ENCODE assay signal across 11 cellular contexts in the genomic region with DNA sequence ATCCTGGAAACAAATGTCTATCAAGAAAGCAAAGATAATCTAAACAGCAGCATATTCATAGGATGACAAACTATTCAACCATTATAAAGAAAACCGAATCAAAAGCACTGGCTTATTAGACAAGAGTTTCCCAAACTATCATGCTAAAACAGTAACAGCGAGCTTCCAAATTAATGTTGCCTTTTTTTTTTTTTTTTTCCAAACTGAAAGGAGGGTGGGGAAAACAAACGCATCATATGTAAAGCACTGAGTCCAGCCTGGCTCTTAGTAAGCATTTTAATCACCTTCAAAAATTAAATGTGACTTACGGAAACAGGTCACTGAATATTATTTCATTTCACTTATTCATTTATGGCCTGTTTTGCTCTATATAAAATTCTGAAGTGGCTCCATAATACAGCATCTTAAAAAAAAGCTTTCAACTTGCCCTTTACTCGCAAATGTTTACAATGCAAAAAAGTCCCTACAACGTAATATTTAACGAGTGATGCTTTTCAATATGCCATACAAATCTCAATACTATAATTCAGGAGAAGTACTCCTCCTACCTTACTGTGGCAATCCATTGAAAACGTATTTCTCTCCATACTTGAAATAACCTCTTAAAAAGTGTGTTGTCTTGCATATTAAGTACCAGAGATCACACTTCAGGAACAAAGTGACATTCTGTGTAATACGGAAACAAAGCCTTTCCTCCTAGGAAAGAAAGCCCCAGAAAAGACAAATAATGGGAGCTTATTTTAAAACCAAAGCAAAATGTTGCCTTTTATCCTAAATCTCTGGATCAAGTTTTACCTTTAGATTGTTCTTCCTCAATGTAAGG. TPM values are rescaled to one million over a fixed set of nuclear protein-coding genes. Genes with fewer than 3 reads are reported as not detected.
DNase-seq lines count a peak whose midpoint lies in the region; ATAC-seq, FAIRE-seq and TF ChIP-seq lines count a peak whose summit lies in the region.
"Had no signal": no experiment of that assay in that cellular context is flagged by ENCODE, and none has a peak within 500 bp of the region (broad histone marks: within the 10 kb centered on the region; RNA-seq: fewer than 3 reads in every experiment).

No MANE protein-coding gene starts in this region.

- no peaks in the 10 kb centered on the region for H3K36me3 ChIP-seq in GM23338 (ENCODE audit: insufficient read depth)
- H3K36me3 ChIP-seq in K562 (ENCODE audit: control insufficient read depth, insufficient read depth, low read length), result no peaks in the 10 kb centered on the region
- H3K36me3 ChIP-seq in sigmoid colon, result no peaks in the 10 kb centered on the region

- H3K27ac Mint-ChIP-seq in GM23338, result no peak overlapping the region

- peak overlapping the region in 1 of 2 experiments; percentile 66; a peak in 3 of 4 replicates for H3K9ac ChIP-seq in K562 (ENCODE audit: insufficient read depth in 1 of 2, low read depth in 2 of 2, low read length in 2 of 2)

- H3K79me2 ChIP-seq in GM23338 (replicated peaks; ENCODE audit: insufficient read depth), result peaks cover 61% of the 10 kb centered on the region
- peaks cover 61% of the 10 kb centered on the region for H3K79me2 ChIP-seq in K562 (ENCODE audit: control insufficient read depth, insufficient read depth, low read length)

- in situ Hi-C loops in K562 (cut with MboI), result no loop called here

- peaks cover 9% of the 10 kb centered on the region; the same call in 2 of the 3 replicates for H3K36me3 Mint-ChIP-seq in GM23338 (ENCODE audit: low read depth)

- H3K27me3 ChIP-seq in GM23338 (ENCODE audit: insufficient read depth) (peaks cover 7% of the 10 kb centered on the region; the same call in 1 of the 2 replicates), K562 (ENCODE audit: control insufficient read depth in 2 of 2, insufficient read depth in 2 of 2, low read length in 2 of 2) (no peaks in the 10 kb centered on the region), sigmoid colon (no peaks in the 10 kb centered on the region)

- H3K4me1 ChIP-seq in GM23338 (ENCODE audit: insufficient read depth), result peaks cover 31% of the 10 kb centered on the region
- H3K4me1 ChIP-seq in K562 (replicated peaks in 1 of 2; ENCODE audit: control insufficient read depth in 2 of 2, insufficient read depth in 2 of 2, low read length in 2 of 2), result peaks cover 6 to 11% of the 10 kb centered on the region in 2 experiments
- H3K4me1 ChIP-seq in sigmoid colon, result peaks cover 0 to 40% (median 39%) of the 10 kb centered on the region in 4 donors

- H3K4me2 ChIP-seq in GM23338 (peak overlapping the region; percentile 77), K562 (ENCODE audit: insufficient read depth, low read length) (peak overlapping the region; percentile 74)

- TF ChIP-seq CTCF in GM23338 (conservative IDR thresholded peaks at IDR 0.05; ENCODE audit: low read depth in 2 of 2), result no peak
- no peak for TF ChIP-seq CTCF in K562 (IDR thresholded peaks at IDR 0.05 in 2 of 3, conservative IDR thresholded peaks at IDR 0.05 in 1 of 3; ENCODE audit: insufficient read depth in 2 of 3, low read depth in 1 of 3, low read length in 3 of 3)
- TF ChIP-seq CTCF in sigmoid colon (IDR thresholded peaks at IDR 0.05), result no peak

- no peaks in the 10 kb centered on the region for H3K9me1 ChIP-seq in K562 (ENCODE audit: control insufficient read depth, insufficient read depth, low read length)

- H3K4me3 ChIP-seq in GM23338, result peak overlapping the region; percentile 52
- H3K4me3 ChIP-seq in K562, result peak overlapping the region; percentile 76
- H3K4me3 ChIP-seq in iPS-18c (ENCODE audit: insufficient read depth, low read depth, low read length), result peak overlapping the region; percentile 74; the same call in 1 of the 2 replicates
- peak overlapping the region; percentile 15 to 93 (median 82) for H3K4me3 ChIP-seq in sigmoid colon

- no peaks in the 10 kb centered on the region for H3F3A ChIP-seq in GM23338 (replicated peaks; ENCODE audit: low read depth)

- peaks cover 5% of the 10 kb centered on the region for H3K27me3 Mint-ChIP-seq in GM23338 (ENCODE audit: insufficient read depth, low read depth, poor library complexity)

- no peak for TF ChIP-seq RAD21 in K562 (CRISPR knock-in tag; conservative IDR thresholded peaks at IDR 0.05 in 1 of 2, IDR thresholded peaks at IDR 0.05 in 1 of 2)

- CTCF ChIA-PET in K562 (lab: Yijun Ruan, JAX; ENCODE audit: low intra/inter-chr PET ratio), result no interaction called here

- H3K27ac ChIP-seq in GM23338 (ENCODE audit: low read depth) (no peak overlapping the region), K562 (ENCODE audit: extremely low read depth, low read depth, low read length) (peak overlapping the region; percentile 59; the same call in 2 of the 3 replicates), sigmoid colon (peak overlapping the region; percentile 97 to 99 (median 98))

- WGBS in K562 (ENCODE audit: insufficient coverage, low coverage, missing lambda C conversion rate), result 3% methylated on average over 9 of the region's 9 CpGs
- WGBS in sigmoid colon, 2 donors, result 33 to 48% methylated on average over 9 of the region's 9 CpGs

- H3K4me1 Mint-ChIP-seq in GM23338, result peaks cover 43% of the 10 kb centered on the region

- intact Hi-C loops in K562 (cut with micrococcal nuclease) (no loop called here), sigmoid colon (cut with DNase I) (loop anchor here (5.0 to 10.0 kb wide), 3 partner anchors 55 to 107 kb away; no protein-coding TSS in a partner anchor)

- FAIRE-seq in K562 (lab: Jason Lieb, UNC), result no peak

- ATAC-seq in GM23338, result no peak
- no peak for ATAC-seq in K562
- no peak for ATAC-seq in HG03039 (IDR thresholded peaks at IDR 0.05; ENCODE audit: unreplicated experiment)

- no peaks in the 10 kb centered on the region for H3K9me3 Mint-ChIP-seq in GM23338

- DNase-seq in GM23338 (ENCODE audit: low spot score) (no peak), K562 (ENCODE audit: extremely low read depth in 1 of 4, low spot score in 3 of 4) (no peak), sigmoid colon (no peak), SW 1271 (lab: John Stamatoyannopoulos, UW) (no peak), NCI-H446 treated with DMSO at 0.1 percent for 48 hours (lab: John Stamatoyannopoulos, UW) (no peak), A172 (ENCODE audit: low spot score) (no peak)
- DNase-seq: activated CD4-positive, alpha-beta T cell treated with anti-CD3 and anti-CD28 coated beads, Interleukin-2, amount 50 U/mL, for 48 hours; NCI-H748 treated with DMSO at 0.1 percent for 48 hours; stimulated activated naive CD4-positive, alpha-beta T cell treated with Interleukin-2 at 50 U/mL for 16 hours had no signal

- H3K4me3 Mint-ChIP-seq in GM23338, result peak overlapping the region; percentile 90

- TF ChIP-seq POLR2A in K562 (conservative IDR thresholded peaks at IDR 0.05), result no peak
- no peak for TF ChIP-seq POLR2A in sigmoid colon (IDR thresholded peaks at IDR 0.05)

- H3K9me2 ChIP-seq in GM23338 (ENCODE audit: insufficient read depth), result no peaks in the 10 kb centered on the region

- peaks cover 27% of the 10 kb centered on the region for H4K20me1 ChIP-seq in GM23338 (replicated peaks; ENCODE audit: insufficient read depth)
- 0 out of 2 replicates have a peak, but pooled peaks cover 5% of the 10 kb centered on the region for H4K20me1 ChIP-seq in K562 (replicated peaks; ENCODE audit: control insufficient read depth, insufficient read depth, low read length)

- TF ChIP-seq EP300 in K562 (IDR thresholded peaks at IDR 0.05; ENCODE audit: low read length) (no peak), sigmoid colon (IDR thresholded peaks at IDR 0.05) (no peak)

- no TSS peak for BruUV-seq in K562 (replicated peaks; lab: Mats Ljungman, UMichigan)

- H3K9me3 ChIP-seq in K562 (replicated peaks; ENCODE audit: control insufficient read depth, insufficient read depth, low read depth, low read length) (no peaks in the 10 kb centered on the region), iPS-18c (ENCODE audit: control insufficient read depth, insufficient read depth, low read length) (no peaks in the 10 kb centered on the region), sigmoid colon (no peaks in the 10 kb centered on the region)

- no peak overlapping the region for H2AFZ ChIP-seq in GM23338
- H2AFZ ChIP-seq in K562 (ENCODE audit: low read depth, low read length), result no peak overlapping the region

- POLR2A ChIA-PET in K562 (lab: Yijun Ruan, JAX), result interaction anchor here (0.6 to 1.2 kb wide), 6 partner anchors 8 to 190 kb away, joined by 3 to 7 read pairs (median 3); no protein-coding TSS in a partner anchor

TF ChIP-seq in GM23338, 12 proteins besides CTCF, POLR2A, EP300 and RAD21 (continues in another document):
- TF ChIP-seq EZH2 (IDR thresholded peaks at IDR 0.05; ENCODE audit: low read depth, unreplicated experiment), result no peak

TF ChIP-seq in K562, 482 proteins besides CTCF, POLR2A, EP300 and RAD21 (continues in another document):
- TF ChIP-seq ZNF384 (IDR thresholded peaks at IDR 0.05; ENCODE audit: low read depth, low read length) (peak; percentile 73; the same call in 1 of the 2 replicates), PTTG1 (tag; IDR thresholded peaks at IDR 0.05; ENCODE audit: low read depth) (no peak)

RNA-seq across cellular contexts. Expression of a gene that starts 2.1 kb away (rescaled TPM):
- 108 and 116 TPM in 2 replicates for total RNA-seq in GM23338 (2014; rRNA removed; shearing (Covaris generic))
- polyA plus RNA-seq in GM23338 (2016; fragmentation: Nextera tagmentation; extraction: Ambion mirVana) (69.8 and 76.2 TPM in 2 replicates), K562 (2011; rRNA removed) (29.7 and 30.0 TPM in 2 replicates), K562 (2014; fragmentation: Illumina TruSeq; extraction: Trizol) (26.4 and 29.1 TPM in 2 replicates), K562 (2014; fragmentation: Nextera tagmentation; extraction: Ambion mirVana) (10 to 100 TPM in 1 of 2 experiments, 1 to 10 TPM in 1; 9.1 to 25.6 TPM), K562 (2014; rRNA removed) (27.8 and 28.5 TPM in 2 replicates), sigmoid colon (10 to 100 TPM; 21.3 to 33.0 (median 28.0) TPM)
- 51.1 and 121 TPM in 2 replicates for total RNA-seq in K562 (2011; cell fraction: chromatin; rRNA removed; ENCODE audit: low replicate concordance)
- 21.2 and 25.1 TPM in 2 replicates for total RNA-seq in K562 (2011; cell fraction: nucleolus; rRNA removed)
- total RNA-seq in K562 (2011; cell fraction: nucleoplasm; rRNA removed), result 47.7 and 51.7 TPM in 2 replicates
- total RNA-seq in K562 (2014; rRNA removed) (16.3 and 18.7 TPM in 2 replicates), K562 (2014; rRNA removed; fragmentation: Illumina TruSeq; extraction: Trizol) (30.7 and 31.2 TPM in 2 replicates), K562 (2015; rRNA removed; fragmentation: Illumina TruSeq; extraction: Trizol) (28.0 and 30.5 TPM in 2 replicates), K562 (2021) (34.6 and 39.3 TPM in 2 replicates), sigmoid colon (100 to 1,000 TPM in 2 of 4 donors, 10 to 100 TPM in 2; 92.0 to 134 (median 107) TPM)
- polyA plus RNA-seq in K562 (2011; cell fraction: cytosol; rRNA removed), result 15.3 and 18.0 TPM in 2 replicates
- polyA plus RNA-seq in K562 (2011; cell fraction: nucleus; rRNA removed), result 24.3 and 24.7 TPM in 2 replicates
- polyA plus RNA-seq in K562 (2012), result 14.0 and 17.1 TPM in 2 replicates
- polyA minus RNA-seq in K562 (2011; rRNA and poly(A)+ RNA removed), result 68.2 and 70.3 TPM in 2 replicates
- 26.6 and 28.8 TPM in 2 replicates for polyA minus RNA-seq in K562 (2011; cell fraction: cytosol; rRNA and poly(A)+ RNA removed)
- 28.5 and 37.9 TPM in 2 replicates for polyA minus RNA-seq in K562 (2011; cell fraction: nucleus; rRNA and poly(A)+ RNA removed)
- 26.1 and 41.7 TPM in 2 replicates for total RNA-seq in A172 (2014; rRNA removed; shearing (Covaris generic))
